22 cellular contexts compared by ENCODE assay signal in the genomic region with DNA sequence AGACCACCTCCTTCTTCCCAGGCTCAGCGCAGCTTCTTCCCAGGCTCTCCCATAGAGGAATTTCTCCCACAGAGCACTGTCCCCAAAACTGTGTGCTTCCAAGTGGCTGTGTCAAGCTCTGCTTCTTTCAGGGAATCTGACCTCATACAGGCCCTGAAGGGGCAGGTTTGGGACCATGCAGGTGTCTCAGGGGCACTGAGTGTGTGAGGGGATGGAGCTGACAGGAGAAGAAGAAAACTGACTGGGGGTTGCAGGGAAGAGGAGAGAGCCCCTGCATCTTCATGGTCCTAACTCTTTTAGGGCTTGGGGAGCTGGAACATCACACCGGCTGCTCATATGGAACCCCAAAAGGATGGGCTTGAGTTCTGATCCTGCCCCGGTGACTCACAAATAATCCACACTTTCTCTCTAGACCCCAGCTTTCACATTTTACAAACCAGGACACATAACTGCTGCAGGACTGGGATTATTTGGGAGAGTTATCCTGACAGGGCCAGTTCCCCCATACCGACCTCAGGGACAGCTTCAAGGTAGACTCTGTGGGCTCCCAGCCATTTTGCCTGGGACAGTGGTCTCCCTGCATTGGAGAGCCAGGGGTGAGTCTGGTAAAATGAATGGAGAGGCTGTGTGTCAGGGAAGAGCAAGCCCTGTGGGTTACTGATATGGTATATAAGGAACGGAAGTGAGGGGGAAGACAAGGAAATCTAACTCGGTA.
DNase-seq lines count a peak whose midpoint lies in the region; ATAC-seq and TF ChIP-seq lines count a peak whose summit lies in the region.
"Had no signal": no experiment of that assay in that cellular context is flagged by ENCODE, and none has a peak within 500 bp of the region (broad histone marks: within the 10 kb centered on the region; RNA-seq: fewer than 3 reads in every experiment).

No MANE protein-coding gene starts in this region.

- no peak overlapping the region for H3K4me3 Mint-ChIP-seq in activated CD8-positive, alpha-beta memory T cell treated with anti-CD3 and anti-CD28 coated beads, Interleukin-2, amount 10 ng/mL, durations not matched to agents 7 days and 5 days
- peak overlapping the region; percentile 57 for H3K4me3 Mint-ChIP-seq in CD4-positive, alpha-beta T cell
- H3K4me3 Mint-ChIP-seq: CD8-positive, alpha-beta T cell; IgD-negative memory B cell had no signal

- peaks cover 5% of the 10 kb centered on the region for H3K36me3 Mint-ChIP-seq in activated CD8-positive, alpha-beta memory T cell treated with anti-CD3 and anti-CD28 coated beads, Interleukin-2, amount 10 ng/mL, durations not matched to agents 7 days and 5 days
- no peaks in the 10 kb centered on the region for H3K36me3 Mint-ChIP-seq in CD4-positive, alpha-beta T cell (ENCODE audit: low read depth)
- H3K36me3 Mint-ChIP-seq: CD8-positive, alpha-beta T cell; IgD-negative memory B cell had no signal

- no peaks in the 10 kb centered on the region for H3K9me3 ChIP-seq in CD4-positive, alpha-beta T cell (ENCODE audit: control insufficient read depth, low read length)
- H3K9me3 ChIP-seq in trophoblast cell (ENCODE audit: insufficient read depth, low read depth, low read length) (no peaks in the 10 kb centered on the region), PC-9 (ENCODE audit: insufficient read depth, low read depth) (no peaks in the 10 kb centered on the region)
- H3K9me3 ChIP-seq: BE2C, Peyer's patch had no signal

- DNase-seq in activated CD8-positive, alpha-beta memory T cell treated with anti-CD3 and anti-CD28 coated beads for 24 hours: peak; percentile 54
- no peak for DNase-seq in activated CD8-positive, alpha-beta memory T cell treated with anti-CD3 and anti-CD28 coated beads, Interleukin-2, amount 10 ng/mL, durations not matched to agents 7 days and 5 days
- DNase-seq in CD4-positive, alpha-beta T cell: no peak
- DNase-seq in ecto neural progenitor cell (ENCODE audit: low spot score) (peak; percentile 38), trophoblast cell (no peak), NCI-H1092 (lab: John Stamatoyannopoulos, UW) (no peak), PC-9 (no peak), activated T-cell treated with anti-CD3 and anti-CD28 coated beads for 4 hours (no peak)
- DNase-seq: 8988T; BE2C; CD8-positive, alpha-beta T cell; DMS53; GOT3; Karpas-422; NCI-H1436; NCI-H1930; NCI-H345; NCI-H526; Peyer's patch had no signal

- BruUV-seq in PC-9 (replicated peaks; lab: Mats Ljungman, UMichigan): no TSS peak

- H3K27ac Mint-ChIP-seq in activated CD8-positive, alpha-beta memory T cell treated with anti-CD3 and anti-CD28 coated beads, Interleukin-2, amount 10 ng/mL, durations not matched to agents 7 days and 5 days: no peak overlapping the region
- no peak overlapping the region for H3K27ac Mint-ChIP-seq in CD4-positive, alpha-beta T cell
- H3K27ac Mint-ChIP-seq: CD8-positive, alpha-beta T cell; IgD-negative memory B cell had no signal

- H3K36me3 ChIP-seq in trophoblast cell (ENCODE audit: control insufficient read depth in 1 of 2, insufficient read depth in 2 of 2, low read length in 2 of 2) (no peaks in the 10 kb centered on the region), PC-9 (ENCODE audit: low read depth) (no peaks in the 10 kb centered on the region)
- H3K36me3 ChIP-seq: BE2C, Peyer's patch had no signal

- no peak for TF ChIP-seq CTCF in CD4-positive, alpha-beta T cell (IDR thresholded peaks at IDR 0.05)
- TF ChIP-seq CTCF in PC-9 (conservative IDR thresholded peaks at IDR 0.05): no peak

- H3K27ac ChIP-seq in CD4-positive, alpha-beta T cell (ENCODE audit: low read depth, low read length): no peak overlapping the region
- H3K27ac ChIP-seq in trophoblast cell (ENCODE audit: low read depth, low read length) (no peak overlapping the region), PC-9 (no peak overlapping the region)
- H3K27ac ChIP-seq: Peyer's patch had no signal

- H4K91ac ChIP-seq in trophoblast cell (ENCODE audit: low read depth, low read length): no peak overlapping the region

- no peak overlapping the region for H2AK5ac ChIP-seq in trophoblast cell (ENCODE audit: low read length)

- peak overlapping the region; percentile 37 for H3K23ac ChIP-seq in trophoblast cell (ENCODE audit: low read length)

- H3K4me3 ChIP-seq in trophoblast cell (ENCODE audit: low read depth, low read length) (no peak overlapping the region), PC-9 (no peak overlapping the region)
- H3K4me3 ChIP-seq: GM12878, Peyer's patch had no signal

- no peak for ATAC-seq in activated CD8-positive, alpha-beta memory T cell treated with anti-CD3 and anti-CD28 coated beads, Interleukin-2, amount 10 ng/mL, durations not matched to agents 7 days and 5 days
- ATAC-seq in CD4-positive, alpha-beta T cell (ENCODE audit: poor library complexity): no peak
- ATAC-seq: CD8-positive, alpha-beta T cell; GM12878; HCT116 had no signal

- H2BK12ac ChIP-seq in trophoblast cell (ENCODE audit: low read length): no peak overlapping the region

- no CpG with 5 or more reads among the region's 6 CpGs for WGBS in trophoblast cell (ENCODE audit: extremely low coverage, insufficient coverage, insufficient read length)

- no peak overlapping the region for H2BK5ac ChIP-seq in trophoblast cell (ENCODE audit: low read depth, low read length, poor library complexity)

- H3K14ac ChIP-seq in trophoblast cell (ENCODE audit: low read length): no peak overlapping the region

- no peak overlapping the region for H4K12ac ChIP-seq in trophoblast cell (ENCODE audit: low read depth, low read length)

- no peak overlapping the region for H3K9ac ChIP-seq in trophoblast cell (ENCODE audit: low read length)

- CTCF ChIA-PET in activated CD8-positive, alpha-beta memory T cell treated with anti-CD3 and anti-CD28 coated beads, Interleukin-2, amount 10 ng/mL, durations not matched to agents 7 days and 5 days (lab: Charles Lee): no interaction called here
- CTCF ChIA-PET in CD4-positive, alpha-beta T cell (lab: Charles Lee): interaction anchor here (1.3 to 2.8 kb wide), 2 partner anchors 32 to 38 kb away, joined by 3 to 6 read pairs; no protein-coding TSS in a partner anchor
- CTCF ChIA-PET in PC-9 (lab: Charles Lee): no interaction called here

- H2AFZ ChIP-seq in trophoblast cell (ENCODE audit: insufficient read depth, low read length, poor library complexity) (no peak overlapping the region), PC-9 (no peak overlapping the region)

- POLR2A ChIA-PET in CD4-positive, alpha-beta T cell (lab: Charles Lee): interaction anchor here (0.5 to 1.5 kb wide), 2 partner anchors 17 to 24 kb away, joined by 3 to 4 read pairs; no protein-coding TSS in a partner anchor
- POLR2A ChIA-PET in PC-9 (lab: Charles Lee; ENCODE audit: unreplicated experiment): no interaction called here

- H3K27me3 ChIP-seq in CD4-positive, alpha-beta T cell (ENCODE audit: control insufficient read depth, insufficient read depth, low read length): no peaks in the 10 kb centered on the region
- H3K27me3 ChIP-seq in trophoblast cell (ENCODE audit: insufficient read depth, low read length) (no peaks in the 10 kb centered on the region), PC-9 (ENCODE audit: insufficient read depth, low read depth) (no peaks in the 10 kb centered on the region)
- H3K27me3 ChIP-seq: Peyer's patch had no signal

- no peaks in the 10 kb centered on the region for H3K4me1 ChIP-seq in trophoblast cell (ENCODE audit: control insufficient read depth in 1 of 2, insufficient read depth in 2 of 2, low read length in 2 of 2)
- H3K4me1 ChIP-seq in PC-9 (replicated peaks; ENCODE audit: insufficient read depth): peaks cover 5% of the 10 kb centered on the region
- H3K4me1 ChIP-seq: BE2C, Peyer's patch had no signal

- H3K4me1 Mint-ChIP-seq in activated CD8-positive, alpha-beta memory T cell treated with anti-CD3 and anti-CD28 coated beads, Interleukin-2, amount 10 ng/mL, durations not matched to agents 7 days and 5 days: peaks cover 1% of the 10 kb centered on the region
- H3K4me1 Mint-ChIP-seq in CD4-positive, alpha-beta T cell (ENCODE audit: low read depth): peaks cover 21% of the 10 kb centered on the region

- no peak overlapping the region for H3K4ac ChIP-seq in trophoblast cell (ENCODE audit: low read depth, low read length)

- peaks cover 4% of the 10 kb centered on the region for H3K9me3 Mint-ChIP-seq in activated CD8-positive, alpha-beta memory T cell treated with anti-CD3 and anti-CD28 coated beads, Interleukin-2, amount 10 ng/mL, durations not matched to agents 7 days and 5 days (ENCODE audit: low read depth)
- peaks cover 4% of the 10 kb centered on the region for H3K9me3 Mint-ChIP-seq in CD4-positive, alpha-beta T cell

- intact Hi-C loops in CD4-positive, alpha-beta T cell (cut with DNase I, micrococcal nuclease): no loop called here
- intact Hi-C loops in PC-9 (cut with micrococcal nuclease; ENCODE audit: unreplicated experiment): no loop called here

- H3K79me1 ChIP-seq in trophoblast cell (ENCODE audit: low read length): no peaks in the 10 kb centered on the region

- no peaks in the 10 kb centered on the region for H3K79me2 ChIP-seq in trophoblast cell (ENCODE audit: control insufficient read depth, insufficient read depth, low read length, poor library complexity)
- no peaks in the 10 kb centered on the region for H3K79me2 ChIP-seq in PC-9 (ENCODE audit: low read depth)

- H4K8ac ChIP-seq in trophoblast cell (ENCODE audit: low read depth, low read length): no peak overlapping the region

- H2BK120ac ChIP-seq in trophoblast cell (ENCODE audit: insufficient read depth, low read length, poor library complexity): no peak overlapping the region

- no peak overlapping the region for H3K18ac ChIP-seq in trophoblast cell (ENCODE audit: low read length)

- no peaks in the 10 kb centered on the region for H3K9me2 ChIP-seq in PC-9 (ENCODE audit: insufficient read depth)

- H3F3A ChIP-seq in PC-9 (ENCODE audit: insufficient read depth, low read depth): no peaks in the 10 kb centered on the region

- peaks cover 38% of the 10 kb centered on the region for H3K27me3 Mint-ChIP-seq in activated CD8-positive, alpha-beta memory T cell treated with anti-CD3 and anti-CD28 coated beads, Interleukin-2, amount 10 ng/mL, durations not matched to agents 7 days and 5 days
- peaks cover 20% of the 10 kb centered on the region for H3K27me3 Mint-ChIP-seq in CD4-positive, alpha-beta T cell

- no peak overlapping the region for H3K4me2 ChIP-seq in trophoblast cell (ENCODE audit: low read length)
- no peak overlapping the region for H3K4me2 ChIP-seq in PC-9

- no peaks in the 10 kb centered on the region for H4K20me1 ChIP-seq in PC-9 (ENCODE audit: insufficient read depth)

Comparison
In these comparisons a context has a peak if more than half of its experiments do, and no peak if none do; other contexts are left out.
1. DNase-seq: peak in activated CD8-positive, alpha-beta memory T cell treated with anti-CD3 and anti-CD28 coated beads for 24 hours (single experiment) and ecto neural progenitor cell (single experiment); none in activated CD8-positive, alpha-beta memory T cell treated with anti-CD3 and anti-CD28 coated beads, Interleukin-2, amount 10 ng/mL, durations not matched to agents 7 days and 5 days (single experiment), CD4-positive, alpha-beta T cell (0 of 10), trophoblast cell (0 of 2), NCI-H1092 (single experiment), PC-9 (0 of 2) and activated T-cell treated with anti-CD3 and anti-CD28 coated beads for 4 hours (single experiment).